Comparison of ENCODE assay signal across 9 cellular contexts in genomic region chr5:169300468-169301385, GRCh38. TPM values are rescaled to one million over a fixed set of nuclear protein-coding genes. Genes with fewer than 3 reads are reported as not detected.
DNase-seq lines count a peak whose midpoint lies in the region; ATAC-seq, FAIRE-seq and TF ChIP-seq lines count a peak whose summit lies in the region.
"Had no signal": no experiment of that assay in that cellular context is flagged by ENCODE, and none has a peak within 500 bp of the region (broad histone marks: within the 10 kb centered on the region; RNA-seq: fewer than 3 reads in every experiment).

Gene SLIT3, minus strand, starts transcription at chr5:169301139. Its CDS starts 430 bp downstream, at chr5:169300709.

- peak; percentile 42 for DNase-seq in AG04449 (ENCODE audit: low read depth, low spot score)
- peak; percentile 86 for DNase-seq in MG63
- DNase-seq in H1 (ENCODE audit: low read depth in 1 of 2, low spot score in 2 of 2): peak; percentile 38 to 76
- peak; percentile 88 for DNase-seq in mesendoderm
- DNase-seq in aorta: peak; percentile 90 to 95
- DNase-seq in COR-L47 (lab: John Stamatoyannopoulos, UW): no peak
- DNase-seq in HuH-7.5 (ENCODE audit: low spot score): no peak

- no peaks in the 10 kb centered on the region for H3K36me3 ChIP-seq in MG63
- H3K36me3 ChIP-seq in H1 (ENCODE audit: control insufficient read depth in 2 of 4, insufficient read depth in 4 of 4, low read length in 3 of 4): no peaks in the 10 kb centered on the region
- no peaks in the 10 kb centered on the region for H3K36me3 ChIP-seq in mesendoderm (ENCODE audit: control insufficient read depth, insufficient read depth, low read length)
- H3K36me3 ChIP-seq in aorta (ENCODE audit: control insufficient read depth in 1 of 2, insufficient read depth in 2 of 2, low read length in 1 of 2): no peaks in the 10 kb centered on the region

- 3% methylated on average over 30 of the region's 101 CpGs; no CpG with 5 or more reads in 1 of the 2 experiments for WGBS in H1 (ENCODE audit: extremely low coverage in 1 of 2, insufficient coverage in 1 of 2, insufficient read length in 1 of 2, insufficient replicate concordance in 2 of 2, low coverage in 1 of 2, low lambda C conversion rate in 2 of 2, missing lambda C conversion rate in 1 of 2), 2 experiments
- no CpG with 5 or more reads among the region's 101 CpGs for WGBS in mesendoderm (ENCODE audit: extremely low coverage, insufficient coverage, low lambda C conversion rate)
- WGBS in aorta, 2 donors: 1% methylated on average over 85 to 101 of the region's 101 CpGs

- H3K23me2 ChIP-seq in H1 (ENCODE audit: low read depth, low read length): peaks cover 11% of the 10 kb centered on the region

- H3K27ac ChIP-seq in H1 (ENCODE audit: low read depth, low read length) (no peak within 1 kb of the TSS), mesendoderm (ENCODE audit: low read depth, low read length) (no peak within 1 kb of the TSS), aorta (ENCODE audit: low read depth in 1 of 2, low read length in 2 of 2) (peak within 1 kb of the TSS; percentile 7 to 39)

- no peak within 1 kb of the TSS for H2BK12ac ChIP-seq in H1 (ENCODE audit: low read depth, low read length)

- H3K79me2 ChIP-seq in H1 (ENCODE audit: control insufficient read depth in 1 of 2, insufficient read depth in 2 of 2, low read length in 2 of 2) (no peaks in the 10 kb centered on the region), mesendoderm (ENCODE audit: control insufficient read depth, insufficient read depth, low read length) (no peaks in the 10 kb centered on the region)

- H3K27me3 ChIP-seq in MG63: no peaks in the 10 kb centered on the region; the same call in 1 of the 2 replicates
- peaks cover 7 to 41% (median 32%) of the 10 kb centered on the region in 4 experiments for H3K27me3 ChIP-seq in H1 (replicated peaks in 1 of 4; ENCODE audit: control insufficient read depth in 3 of 4, extremely low read depth in 1 of 4, insufficient read depth in 3 of 4, low read length in 3 of 4)
- peaks cover 11% of the 10 kb centered on the region for H3K27me3 ChIP-seq in mesendoderm (ENCODE audit: insufficient read depth, low read length, poor library complexity)
- H3K27me3 ChIP-seq in aorta (ENCODE audit: control insufficient read depth in 1 of 2, insufficient read depth in 2 of 2, low read length in 1 of 2): peaks cover 0 to 1% of the 10 kb centered on the region in 2 donors

- no peak within 1 kb of the TSS for H2AK5ac ChIP-seq in H1 (ENCODE audit: low read depth, low read length)
- no peak within 1 kb of the TSS for H2AK5ac ChIP-seq in mesendoderm (ENCODE audit: low read length)

- CTCF ChIA-PET in AG04449 (lab: Yijun Ruan, JAX): interaction anchor here (0.9 to 9.1 kb wide), 17 partner anchors 11 to 351 kb away, joined by 3 to 129 read pairs (median 6); no protein-coding TSS in a partner anchor
- CTCF ChIA-PET in H1 (lab: Charles Lee; ENCODE audit: partially characterized antibody): interaction anchor here (0.9 to 5.2 kb wide), 19 partner anchors 8 to 352 kb away, joined by 3 to 33 read pairs (median 5); no protein-coding TSS in a partner anchor

- H3K4me1 ChIP-seq in H1 (replicated peaks in 1 of 4; ENCODE audit: control insufficient read depth in 3 of 4, insufficient read depth in 4 of 4, low read length in 3 of 4) (peaks cover 5 to 12% (median 7%) of the 10 kb centered on the region in 4 experiments; a peak in 6 of 7 replicates), mesendoderm (ENCODE audit: control insufficient read depth, low read depth, low read length) (no peaks in the 10 kb centered on the region), aorta (ENCODE audit: control insufficient read depth in 1 of 2, insufficient read depth in 2 of 2, low read length in 2 of 2) (peaks cover 0 to 6% of the 10 kb centered on the region in 2 donors)

- H3K18ac ChIP-seq in H1 (ENCODE audit: extremely low read depth, low read length) (no peak within 1 kb of the TSS), mesendoderm (ENCODE audit: low read length) (peak within 1 kb of the TSS; percentile 77)

- H3K9me3 ChIP-seq in MG63 (no peaks in the 10 kb centered on the region), H1 (ENCODE audit: insufficient read depth in 2 of 2, low read depth in 1 of 2, low read length in 1 of 2) (no peaks in the 10 kb centered on the region), aorta (ENCODE audit: control insufficient read depth, low read length) (no peaks in the 10 kb centered on the region)

- H2BK20ac ChIP-seq in H1 (ENCODE audit: low read length): no peak within 1 kb of the TSS

- H4K20me1 ChIP-seq in H1 (replicated peaks in 1 of 2; ENCODE audit: control insufficient read depth in 1 of 2, insufficient read depth in 2 of 2, low read length in 2 of 2): no peaks in the 10 kb centered on the region

- intact Hi-C loops in aorta (cut with DNase I): loop anchor here (1.0 to 10.0 kb wide), 7 partner anchors 244 to 618 kb away; partner anchors contain the start of gene SPDL1 (in 1 of the 2)

- TF ChIP-seq EP300 in H1 (IDR thresholded peaks at IDR 0.05; ENCODE audit: borderline replicate concordance in 1 of 2, low read depth in 2 of 2, low read length in 2 of 2): no peak

- H3K56ac ChIP-seq in H1 (replicated peaks; ENCODE audit: insufficient read length, low read depth, low read length): no peak within 1 kb of the TSS
- H3K56ac ChIP-seq in mesendoderm (ENCODE audit: low read length): peak within 1 kb of the TSS; percentile 80

- H4K8ac ChIP-seq in H1 (ENCODE audit: extremely low read depth, insufficient read depth, low read length) (peak within 1 kb of the TSS; percentile 37), mesendoderm (ENCODE audit: low read depth, low read length) (no peak within 1 kb of the TSS)

- H3K4me3 ChIP-seq in AG04449 (ENCODE audit: low read depth, low read length): peak within 1 kb of the TSS; percentile 74
- H3K4me3 ChIP-seq in MG63: peak within 1 kb of the TSS; percentile 43
- peak within 1 kb of the TSS; percentile 34 to 69 (median 40) for H3K4me3 ChIP-seq in H1 (ENCODE audit: extremely low read depth in 1 of 4, insufficient read depth in 2 of 4, low read depth in 3 of 4, low read length in 4 of 4)
- H3K4me3 ChIP-seq in mesendoderm (ENCODE audit: low read length): peak within 1 kb of the TSS; percentile 34
- H3K4me3 ChIP-seq in aorta (ENCODE audit: low read length in 2 of 2): peak within 1 kb of the TSS; percentile 78 to 79

- H3K79me1 ChIP-seq in H1 (ENCODE audit: low read depth, low read length) (no peaks in the 10 kb centered on the region), mesendoderm (ENCODE audit: low read length) (no peaks in the 10 kb centered on the region)

- no peak within 1 kb of the TSS for H3K9ac ChIP-seq in H1 (replicated peaks in 1 of 4; ENCODE audit: extremely low read depth in 1 of 4, low read depth in 3 of 4, low read length in 3 of 4)
- H3K9ac ChIP-seq in mesendoderm (ENCODE audit: low read length): peak within 1 kb of the TSS; percentile 44

- H4K5ac ChIP-seq in H1 (ENCODE audit: insufficient read length, low read depth, low read length) (no peak within 1 kb of the TSS), mesendoderm (ENCODE audit: low read length) (no peak within 1 kb of the TSS)

- no peak within 1 kb of the TSS for H3K14ac ChIP-seq in H1 (ENCODE audit: insufficient read length)

- TF ChIP-seq CTCF in AG04449 (IDR thresholded peaks at IDR 0.05; ENCODE audit: insufficient read depth, low read length, missing control alignments): no peak
- TF ChIP-seq CTCF in H1 (IDR thresholded peaks at IDR 0.05; ENCODE audit: control extremely low read depth in 1 of 3, insufficient read depth in 1 of 3, low read depth in 1 of 3, low read length in 3 of 3): no peak

- no peak for FAIRE-seq in H1 (lab: Jason Lieb, UNC)

- peak in 1 of 2 experiments; percentile 16; a peak in 1 of 4 replicates for TF ChIP-seq RAD21 in H1 (IDR thresholded peaks at IDR 0.05 in 1 of 2, conservative IDR thresholded peaks at IDR 0.05 in 1 of 2; ENCODE audit: low read depth in 2 of 2, low read length in 2 of 2)

- no peak within 1 kb of the TSS for H3K4ac ChIP-seq in H1 (replicated peaks; ENCODE audit: insufficient read length, low read depth, low read length)
- H3K4ac ChIP-seq in mesendoderm (ENCODE audit: low read depth, low read length): no peak within 1 kb of the TSS

- TF ChIP-seq POLR2A in H1 (IDR thresholded peaks at IDR 0.05; ENCODE audit: control extremely low read depth in 1 of 2, low read depth in 2 of 2, low read length in 2 of 2): no peak

- POLR2A ChIA-PET in AG04449 (lab: Yijun Ruan, JAX) (interaction anchor here (1.3 to 1.6 kb wide), 2 partner anchors 50 to 140 kb away, joined by 4 to 6 read pairs; no protein-coding TSS in a partner anchor), H1 (lab: Charles Lee; ENCODE audit: partially characterized antibody) (no interaction called here)

- no peak within 1 kb of the TSS for H4K91ac ChIP-seq in H1 (replicated peaks; ENCODE audit: insufficient read length, low read length)

- no peak within 1 kb of the TSS for H2AFZ ChIP-seq in H1 (ENCODE audit: low read length)

- H3K4me2 ChIP-seq in H1 (ENCODE audit: insufficient read depth in 1 of 2, low read depth in 2 of 2, low read length in 2 of 2): peak within 1 kb of the TSS; percentile 77 to 87
- peak within 1 kb of the TSS; percentile 68 for H3K4me2 ChIP-seq in mesendoderm (ENCODE audit: low read length)

- ATAC-seq in aorta (ENCODE audit: low FRiP score) (peak; percentile 85), HG02798 (IDR thresholded peaks at IDR 0.05; ENCODE audit: poor library complexity, unreplicated experiment) (no peak)
- ATAC-seq: stimulated activated effector memory CD8-positive, alpha-beta T cell treated with anti-CD3 and anti-CD28 coated beads, Interleukin-12 subunit alpha, Interleukin-12 subunit beta, amount 100 ng/mL, for 72 hours had no signal

- no peak within 1 kb of the TSS for H2BK120ac ChIP-seq in H1 (replicated peaks; ENCODE audit: low read depth, low read length)
- H2BK120ac ChIP-seq in mesendoderm (ENCODE audit: low read depth, low read length): no peak within 1 kb of the TSS

- H2BK5ac ChIP-seq in H1 (ENCODE audit: low read depth, low read length): no peak within 1 kb of the TSS
- H2BK5ac ChIP-seq in mesendoderm (ENCODE audit: low read length): no peak within 1 kb of the TSS

- H3K23ac ChIP-seq in H1 (ENCODE audit: insufficient read length) (no peak within 1 kb of the TSS), mesendoderm (ENCODE audit: low read length) (no peak within 1 kb of the TSS)

- H2BK15ac ChIP-seq in H1 (ENCODE audit: low read length) (no peak within 1 kb of the TSS), mesendoderm (replicated peaks; ENCODE audit: low read depth) (no peak within 1 kb of the TSS)

RNA-seq across cellular contexts. Expression of gene SLIT3, which starts in this region (rescaled TPM):
- 6.3 and 8.0 TPM in 2 replicates for total RNA-seq in MG63 (2014; rRNA removed; shearing (Covaris generic); ENCODE audit: low replicate concordance)
- 0.86 and 1.1 TPM in 2 replicates for total RNA-seq in H1 (2021; fragmentation: NEBNext Ultra II Directional; extraction: Animal tissue kit (Norgen Biotek cat#: 25700))
- polyA plus RNA-seq in H1 (2011; rRNA removed) (1.2 and 2.0 TPM in 2 replicates), aorta (10 to 100 TPM in 1 of 2 donors, 1 to 10 TPM in 1; 8.6 to 69.0 TPM)
- polyA plus RNA-seq in H1 (2011; cell fraction: cytosol; rRNA removed): 0.84 TPM
- 1.8 TPM for polyA plus RNA-seq in H1 (2011; cell fraction: nucleus; rRNA removed)
- polyA plus RNA-seq in H1 (2012, experiment 1 of 2): 0.98 to 1.5 TPM (median 1.2 TPM) in 4 replicates
- polyA plus RNA-seq in H1 (2012, experiment 2 of 2): 0.45 TPM
- polyA plus RNA-seq in H1 (2013, experiment 1 of 2): 1.0 TPM
- 0.83 TPM for polyA plus RNA-seq in H1 (2013, experiment 2 of 2)
- polyA minus RNA-seq in H1 (2011; rRNA and poly(A)+ RNA removed): 1.9 and 2.0 TPM in 2 replicates
- polyA minus RNA-seq in H1 (2011; cell fraction: cytosol; rRNA and poly(A)+ RNA removed): 1.0 TPM
- 3.8 TPM for polyA minus RNA-seq in H1 (2011; cell fraction: nucleus; rRNA and poly(A)+ RNA removed)
- 0.13 TPM for polyA plus RNA-seq in mesendoderm (2013, experiment 1 of 2)
- polyA plus RNA-seq in mesendoderm (2013, experiment 2 of 2): 0.10 TPM
- total RNA-seq in aorta: 100 to 1,000 TPM in 1 of 2 donors, 10 to 100 TPM in 1; 85.0 to 108 TPM

Comparison
In these comparisons a context has a peak if more than half of its experiments do, and no peak if none do; other contexts are left out.
1. DNase-seq: peak in AG04449 (single experiment), MG63 (single experiment), H1 (2 of 2), mesendoderm (single experiment) and aorta (2 of 2); none in COR-L47 (single experiment) and HuH-7.5 (single experiment).
2. H3K27ac ChIP-seq: peak in aorta (2 of 2); none in H1 (single experiment) and mesendoderm (single experiment).
3. Peak in every context shown above with its lines, with median percentiles within 50 percentile points of each other: H3K4me3 ChIP-seq.